In genomic region chr14:56207626-56208297, GRCh38 we compare ENCODE assay signal across 15 cellular contexts.
DNase-seq lines count a peak whose midpoint lies in the region; ATAC-seq and TF ChIP-seq lines count a peak whose summit lies in the region.
"Had no signal": no experiment of that assay in that cellular context is flagged by ENCODE, and none has a peak within 500 bp of the region (broad histone marks: within the 10 kb centered on the region; RNA-seq: fewer than 3 reads in every experiment).

No MANE protein-coding gene starts in this region.

- H3K9me2 ChIP-seq in Karpas-422 (replicated peaks; ENCODE audit: insufficient read depth, low read length), result no peaks in the 10 kb centered on the region

- H3K27me3 ChIP-seq in BE2C, result no peaks in the 10 kb centered on the region
- H3K27me3 ChIP-seq in Karpas-422 (ENCODE audit: low read length), result no peaks in the 10 kb centered on the region
- no peaks in the 10 kb centered on the region for H3K27me3 ChIP-seq in mesenchymal stem cell (ENCODE audit: control insufficient read depth in 1 of 2, insufficient read depth in 1 of 2, low read length in 2 of 2)
- H3K27me3 ChIP-seq: adrenal gland had no signal

- peak overlapping the region; percentile 16 for H4K91ac ChIP-seq in mesenchymal stem cell (ENCODE audit: low read length)

- no peak overlapping the region for H2BK15ac ChIP-seq in mesenchymal stem cell (ENCODE audit: low read depth, poor library complexity, severe bottlenecking)

- no peaks in the 10 kb centered on the region for H3K9me3 ChIP-seq in BE2C
- H3K9me3 ChIP-seq in Karpas-422 (ENCODE audit: low read length), result no peaks in the 10 kb centered on the region
- H3K9me3 ChIP-seq in mesenchymal stem cell (ENCODE audit: control insufficient read depth, low read length), result no peaks in the 10 kb centered on the region
- H3K9me3 ChIP-seq: adrenal gland had no signal

- TF ChIP-seq CTCF in BE2C (IDR thresholded peaks at IDR 0.05; ENCODE audit: low read depth, low read length) (peak; percentile 33), coronary artery (IDR thresholded peaks at IDR 0.05) (no peak)

- H3K4me3 ChIP-seq in BE2C (ENCODE audit: low read depth, low read length) (no peak overlapping the region), Karpas-422 (ENCODE audit: low read length) (no peak overlapping the region), mesenchymal stem cell (ENCODE audit: insufficient read depth in 1 of 2, low read depth in 1 of 2, low read length in 2 of 2) (no peak overlapping the region), coronary artery (no peak overlapping the region)
- H3K4me3 ChIP-seq: adrenal gland had no signal

- no peak overlapping the region for H2BK120ac ChIP-seq in mesenchymal stem cell (ENCODE audit: low read depth, low read length)

- no peak for ATAC-seq in GM18867 (IDR thresholded peaks at IDR 0.05; ENCODE audit: unreplicated experiment)
- ATAC-seq: naive thymus-derived CD4-positive, alpha-beta T cell had no signal

- H3K4me1 ChIP-seq in BE2C (peaks cover 2% of the 10 kb centered on the region), Karpas-422 (ENCODE audit: low read length) (no peaks in the 10 kb centered on the region), mesenchymal stem cell (ENCODE audit: control insufficient read depth, insufficient read depth, low read depth, low read length) (peaks cover 2% of the 10 kb centered on the region)

- no peak overlapping the region for H4K8ac ChIP-seq in mesenchymal stem cell (ENCODE audit: low read length)

- H3K27ac ChIP-seq in Karpas-422 (ENCODE audit: low read length) (no peak overlapping the region), mesenchymal stem cell (ENCODE audit: low read length, poor library complexity, severe bottlenecking) (no peak overlapping the region), coronary artery (no peak overlapping the region)
- H3K27ac ChIP-seq: adrenal gland had no signal

- H3K14ac ChIP-seq in mesenchymal stem cell (ENCODE audit: low read length in 2 of 2), result no peak overlapping the region

- no peak overlapping the region for H3K4me2 ChIP-seq in Karpas-422 (ENCODE audit: low read depth, low read length, poor library complexity, severe bottlenecking)
- no peak overlapping the region for H3K4me2 ChIP-seq in mesenchymal stem cell (ENCODE audit: low read length, poor library complexity, severe bottlenecking)

- H2BK5ac ChIP-seq in mesenchymal stem cell (ENCODE audit: low read depth, low read length, poor library complexity, severe bottlenecking), result no peak overlapping the region

- no peak overlapping the region for H3K4ac ChIP-seq in mesenchymal stem cell (ENCODE audit: low read depth in 1 of 2, low read length in 2 of 2)

- H3K79me2 ChIP-seq in Karpas-422 (ENCODE audit: low read length), result no peaks in the 10 kb centered on the region

- H2AK5ac ChIP-seq in mesenchymal stem cell (ENCODE audit: low read length, severe bottlenecking), result no peak overlapping the region

- no peaks in the 10 kb centered on the region for H3K36me3 ChIP-seq in BE2C
- H3K36me3 ChIP-seq in Karpas-422 (ENCODE audit: insufficient read depth, low read length), result no peaks in the 10 kb centered on the region
- no peaks in the 10 kb centered on the region for H3K36me3 ChIP-seq in mesenchymal stem cell (ENCODE audit: control insufficient read depth in 1 of 2, insufficient read depth in 2 of 2, low read depth in 1 of 2, low read length in 2 of 2)
- H3K36me3 ChIP-seq: adrenal gland had no signal

- no peaks in the 10 kb centered on the region for H3K79me1 ChIP-seq in mesenchymal stem cell (replicated peaks; ENCODE audit: low read length, poor library complexity, severe bottlenecking)

- no peak overlapping the region for H3K18ac ChIP-seq in mesenchymal stem cell (ENCODE audit: low read depth in 1 of 2, low read length in 2 of 2)

- H2BK12ac ChIP-seq in mesenchymal stem cell (ENCODE audit: low read length in 2 of 2), result peak overlapping the region in 1 of 2 experiments; percentile 22

- no peaks in the 10 kb centered on the region for H4K20me1 ChIP-seq in Karpas-422 (ENCODE audit: insufficient read depth, low read depth, low read length)

- peak; percentile 25 for DNase-seq in BE2C
- DNase-seq in Karpas-422, result peak; percentile 39
- peak; percentile 78 for DNase-seq in SK-N-DZ (ENCODE audit: low spot score)
- no peak for DNase-seq in mesenchymal stem cell
- DNase-seq in coronary artery (ENCODE audit: low spot score), result no peak
- DNase-seq in KG1 (lab: John Stamatoyannopoulos, UW), result no peak
- no peak for DNase-seq in stimulated activated CD8-positive, alpha-beta memory T cell treated with anti-CD3 and anti-CD28 coated beads, Interleukin-4, amount 100 ng/mL, for 48 hours
- DNase-seq: activated CD4-positive, CD25-positive, alpha-beta regulatory T cell; adrenal gland; central memory CD4-positive, alpha-beta T cell; effector CD8-positive, alpha-beta T cell; naive thymus-derived CD4-positive, alpha-beta T cell; SHP77; stimulated activated naive CD4-positive, alpha-beta T cell treated with Interleukin-2 at 50 U/mL for 16 hours had no signal

- no peak overlapping the region for H3K23ac ChIP-seq in mesenchymal stem cell (ENCODE audit: low read length in 2 of 2)

- H2AFZ ChIP-seq in Karpas-422 (ENCODE audit: low read length), result no peak overlapping the region
- no peak overlapping the region for H2AFZ ChIP-seq in mesenchymal stem cell (ENCODE audit: low read depth, low read length)

- H3K9ac ChIP-seq in Karpas-422 (ENCODE audit: low read length) (no peak overlapping the region), mesenchymal stem cell (ENCODE audit: low read length) (no peak overlapping the region)

- 69% methylated on average over 3 of the region's 3 CpGs for WGBS in mesenchymal stem cell

Comparison
In these comparisons a context has a peak if more than half of its experiments do, and no peak if none do; other contexts are left out.
1. DNase-seq: peak in BE2C (single experiment), Karpas-422 (single experiment) and SK-N-DZ (single experiment); none in mesenchymal stem cell (single experiment), coronary artery (single experiment), KG1 (single experiment) and stimulated activated CD8-positive, alpha-beta memory T cell treated with anti-CD3 and anti-CD28 coated beads, Interleukin-4, amount 100 ng/mL, for 48 hours (single experiment).